ENCODE assay signal across 11 cellular contexts in genomic region chrX:124994404-124994803, GRCh38. TPM values are rescaled to one million over a fixed set of nuclear protein-coding genes. Genes with fewer than 3 reads are reported as not detected.
"Had no signal": no experiment of that assay in that cellular context is flagged by ENCODE, and none has a peak within 500 bp of the region (broad histone marks: within the 10 kb centered on the region; RNA-seq: fewer than 3 reads in every experiment).

No MANE protein-coding gene starts in this region.

- H3K9ac ChIP-seq: GM23248 had no signal

- FAIRE-seq: H1, H54 had no signal

- H2AFZ ChIP-seq: GM23248, GM23338 had no signal

- H3K4me3 ChIP-seq: GM23248, GM23338, HAP-1 had no signal

- H3K27ac ChIP-seq: GM23248 had no signal

- H3K4me1 ChIP-seq: HAP-1 had no signal

- H3K9me3 Mint-ChIP-seq: GM23338, H9, HFFc6 had no signal

- H3K27ac Mint-ChIP-seq: GM23338, H9, HFFc6 had no signal

- H3K4me3 Mint-ChIP-seq: GM23338, H9, HFFc6 had no signal

- DNase-seq: GM23248, GOT3, H7, H9, HCEC 1CT, HFFc6 had no signal

- H3K9me3 ChIP-seq: HAP-1 had no signal

- H3K4me2 ChIP-seq: GM23338 had no signal

- H3K36me3 ChIP-seq: HAP-1 had no signal

- ATAC-seq: GM23338, HCT116 had no signal

RNA-seq across cellular contexts. Expression of gene TENM1, which starts 30.8 kb away (rescaled TPM):
- total RNA-seq: GM23248, HFFc6 had no signal
